ENCODE assay signal across 3 cellular contexts in the genomic region with DNA sequence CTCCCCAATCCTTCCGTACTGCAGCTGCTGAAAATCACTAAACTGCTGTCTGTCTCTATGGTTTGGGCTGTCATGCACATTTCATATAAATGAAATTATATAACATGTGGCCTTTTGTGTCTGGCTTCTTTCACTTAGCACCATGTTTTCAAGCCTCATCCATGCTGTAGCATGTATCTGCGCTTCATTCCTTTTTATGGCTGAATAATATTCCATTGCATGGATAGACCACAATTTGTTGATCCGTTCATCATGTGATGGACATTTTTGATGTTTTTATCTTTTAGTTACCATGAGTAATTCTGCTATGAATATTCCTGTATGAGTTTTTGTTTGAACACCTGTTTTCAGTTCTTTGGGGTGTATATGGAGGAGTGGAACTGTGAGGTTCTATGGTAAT.
TF ChIP-seq lines count a peak whose summit lies in the region.

No MANE protein-coding gene starts in this region.

TF ChIP-seq in HCT116, 20 proteins besides CTCF, POLR2A, EP300 and RAD21:
- TF ChIP-seq CBX3 (IDR thresholded peaks at IDR 0.05; ENCODE audit: low read depth) = peak; percentile 41; the same call in 1 of the 2 replicates
- TF ChIP-seq ZFX (IDR thresholded peaks at IDR 0.05) = no peak

TF ChIP-seq in HEK293, 187 proteins besides CTCF, POLR2A, EP300 and RAD21:
- TF ChIP-seq ZNF146 (tag by site-specific recombination; IDR thresholded peaks at IDR 0.05) (peak; percentile 81), ZNF791 (tag by site-specific recombination; IDR thresholded peaks at IDR 0.05) (no peak), SP7 (tag by site-specific recombination; IDR thresholded peaks at IDR 0.05) (no peak), KLF9 (tag by site-specific recombination; IDR thresholded peaks at IDR 0.05; ENCODE audit: low read depth) (no peak), ZNF510 (tag by site-specific recombination; IDR thresholded peaks at IDR 0.05; ENCODE audit: insufficient replicate concordance) (no peak)
- TF ChIP-seq, protein P1, sequence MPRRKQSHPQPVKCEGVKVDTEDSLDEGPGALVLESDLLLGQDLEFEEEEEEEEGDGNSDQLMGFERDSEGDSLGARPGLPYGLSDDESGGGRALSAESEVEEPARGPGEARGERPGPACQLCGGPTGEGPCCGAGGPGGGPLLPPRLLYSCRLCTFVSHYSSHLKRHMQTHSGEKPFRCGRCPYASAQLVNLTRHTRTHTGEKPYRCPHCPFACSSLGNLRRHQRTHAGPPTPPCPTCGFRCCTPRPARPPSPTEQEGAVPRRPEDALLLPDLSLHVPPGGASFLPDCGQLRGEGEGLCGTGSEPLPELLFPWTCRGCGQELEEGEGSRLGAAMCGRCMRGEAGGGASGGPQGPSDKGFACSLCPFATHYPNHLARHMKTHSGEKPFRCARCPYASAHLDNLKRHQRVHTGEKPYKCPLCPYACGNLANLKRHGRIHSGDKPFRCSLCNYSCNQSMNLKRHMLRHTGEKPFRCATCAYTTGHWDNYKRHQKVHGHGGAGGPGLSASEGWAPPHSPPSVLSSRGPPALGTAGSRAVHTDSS (tag by site-specific recombination; IDR thresholded peaks at IDR 0.05) = no peak
- TF ChIP-seq, protein P2, sequence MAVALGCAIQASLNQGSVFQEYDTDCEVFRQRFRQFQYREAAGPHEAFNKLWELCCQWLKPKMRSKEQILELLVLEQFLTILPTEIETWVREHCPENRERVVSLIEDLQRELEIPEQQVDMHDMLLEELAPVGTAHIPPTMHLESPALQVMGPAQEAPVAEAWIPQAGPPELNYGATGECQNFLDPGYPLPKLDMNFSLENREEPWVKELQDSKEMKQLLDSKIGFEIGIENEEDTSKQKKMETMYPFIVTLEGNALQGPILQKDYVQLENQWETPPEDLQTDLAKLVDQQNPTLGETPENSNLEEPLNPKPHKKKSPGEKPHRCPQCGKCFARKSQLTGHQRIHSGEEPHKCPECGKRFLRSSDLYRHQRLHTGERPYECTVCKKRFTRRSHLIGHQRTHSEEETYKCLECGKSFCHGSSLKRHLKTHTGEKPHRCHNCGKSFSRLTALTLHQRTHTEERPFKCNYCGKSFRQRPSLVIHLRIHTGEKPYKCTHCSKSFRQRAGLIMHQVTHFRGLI (tag by site-specific recombination; IDR thresholded peaks at IDR 0.05) = no peak
- TF ChIP-seq, protein P3, sequence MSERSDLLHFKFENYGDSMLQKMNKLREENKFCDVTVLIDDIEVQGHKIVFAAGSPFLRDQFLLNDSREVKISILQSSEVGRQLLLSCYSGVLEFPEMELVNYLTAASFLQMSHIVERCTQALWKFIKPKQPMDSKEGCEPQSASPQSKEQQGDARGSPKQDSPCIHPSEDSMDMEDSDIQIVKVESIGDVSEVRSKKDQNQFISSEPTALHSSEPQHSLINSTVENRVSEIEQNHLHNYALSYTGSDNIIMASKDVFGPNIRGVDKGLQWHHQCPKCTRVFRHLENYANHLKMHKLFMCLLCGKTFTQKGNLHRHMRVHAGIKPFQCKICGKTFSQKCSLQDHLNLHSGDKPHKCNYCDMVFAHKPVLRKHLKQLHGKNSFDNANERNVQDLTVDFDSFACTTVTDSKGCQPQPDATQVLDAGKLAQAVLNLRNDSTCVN (tag by site-specific recombination; optimal IDR thresholded peaks at IDR 0.05) = no peak

TF ChIP-seq in K562, 482 proteins besides CTCF, POLR2A, EP300 and RAD21:
- TF ChIP-seq POLR2AphosphoS2 (IDR thresholded peaks at IDR 0.05; ENCODE audit: low read length) (no peak), MAFG (tag; conservative IDR thresholded peaks at IDR 0.05) (no peak), ELF4 (CRISPR knock-in tag; IDR thresholded peaks at IDR 0.05) (no peak), FOXM1 (IDR thresholded peaks at IDR 0.05; ENCODE audit: low read depth) (no peak), FOXM1 (CRISPR knock-in tag; IDR thresholded peaks at IDR 0.05; ENCODE audit: low read depth) (no peak), ZNF146 (CRISPR knock-in tag; IDR thresholded peaks at IDR 0.05; ENCODE audit: unreplicated experiment) (peak; percentile 66), HNRNPH1 (optimal IDR thresholded peaks at IDR 0.05; ENCODE audit: low read depth, low read length) (no peak), ZNF282 (CRISPR knock-in tag; IDR thresholded peaks at IDR 0.05) (no peak), BCOR (IDR thresholded peaks at IDR 0.05) (0 out of 2 replicates have a peak, but pooled peaks have one; percentile 11)
- TF ChIP-seq, protein P4, sequence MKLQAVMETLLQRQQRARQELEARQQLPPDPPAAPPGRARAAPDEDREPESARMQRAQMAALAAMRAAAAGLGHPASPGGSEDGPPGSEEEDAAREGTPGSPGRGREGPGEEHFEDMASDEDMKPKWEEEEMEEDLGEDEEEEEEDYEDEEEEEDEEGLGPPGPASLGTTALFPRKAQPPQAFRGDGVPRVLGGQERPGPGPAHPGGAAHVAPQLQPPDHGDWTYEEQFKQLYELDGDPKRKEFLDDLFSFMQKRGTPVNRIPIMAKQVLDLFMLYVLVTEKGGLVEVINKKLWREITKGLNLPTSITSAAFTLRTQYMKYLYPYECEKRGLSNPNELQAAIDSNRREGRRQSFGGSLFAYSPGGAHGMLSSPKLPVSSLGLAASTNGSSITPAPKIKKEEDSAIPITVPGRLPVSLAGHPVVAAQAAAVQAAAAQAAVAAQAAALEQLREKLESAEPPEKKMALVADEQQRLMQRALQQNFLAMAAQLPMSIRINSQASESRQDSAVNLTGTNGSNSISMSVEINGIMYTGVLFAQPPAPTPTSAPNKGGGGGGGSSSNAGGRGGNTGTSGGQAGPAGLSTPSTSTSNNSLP (IDR thresholded peaks at IDR 0.05; ENCODE audit: borderline replicate concordance, low read depth, low read length) = no peak
- TF ChIP-seq, protein P5, sequence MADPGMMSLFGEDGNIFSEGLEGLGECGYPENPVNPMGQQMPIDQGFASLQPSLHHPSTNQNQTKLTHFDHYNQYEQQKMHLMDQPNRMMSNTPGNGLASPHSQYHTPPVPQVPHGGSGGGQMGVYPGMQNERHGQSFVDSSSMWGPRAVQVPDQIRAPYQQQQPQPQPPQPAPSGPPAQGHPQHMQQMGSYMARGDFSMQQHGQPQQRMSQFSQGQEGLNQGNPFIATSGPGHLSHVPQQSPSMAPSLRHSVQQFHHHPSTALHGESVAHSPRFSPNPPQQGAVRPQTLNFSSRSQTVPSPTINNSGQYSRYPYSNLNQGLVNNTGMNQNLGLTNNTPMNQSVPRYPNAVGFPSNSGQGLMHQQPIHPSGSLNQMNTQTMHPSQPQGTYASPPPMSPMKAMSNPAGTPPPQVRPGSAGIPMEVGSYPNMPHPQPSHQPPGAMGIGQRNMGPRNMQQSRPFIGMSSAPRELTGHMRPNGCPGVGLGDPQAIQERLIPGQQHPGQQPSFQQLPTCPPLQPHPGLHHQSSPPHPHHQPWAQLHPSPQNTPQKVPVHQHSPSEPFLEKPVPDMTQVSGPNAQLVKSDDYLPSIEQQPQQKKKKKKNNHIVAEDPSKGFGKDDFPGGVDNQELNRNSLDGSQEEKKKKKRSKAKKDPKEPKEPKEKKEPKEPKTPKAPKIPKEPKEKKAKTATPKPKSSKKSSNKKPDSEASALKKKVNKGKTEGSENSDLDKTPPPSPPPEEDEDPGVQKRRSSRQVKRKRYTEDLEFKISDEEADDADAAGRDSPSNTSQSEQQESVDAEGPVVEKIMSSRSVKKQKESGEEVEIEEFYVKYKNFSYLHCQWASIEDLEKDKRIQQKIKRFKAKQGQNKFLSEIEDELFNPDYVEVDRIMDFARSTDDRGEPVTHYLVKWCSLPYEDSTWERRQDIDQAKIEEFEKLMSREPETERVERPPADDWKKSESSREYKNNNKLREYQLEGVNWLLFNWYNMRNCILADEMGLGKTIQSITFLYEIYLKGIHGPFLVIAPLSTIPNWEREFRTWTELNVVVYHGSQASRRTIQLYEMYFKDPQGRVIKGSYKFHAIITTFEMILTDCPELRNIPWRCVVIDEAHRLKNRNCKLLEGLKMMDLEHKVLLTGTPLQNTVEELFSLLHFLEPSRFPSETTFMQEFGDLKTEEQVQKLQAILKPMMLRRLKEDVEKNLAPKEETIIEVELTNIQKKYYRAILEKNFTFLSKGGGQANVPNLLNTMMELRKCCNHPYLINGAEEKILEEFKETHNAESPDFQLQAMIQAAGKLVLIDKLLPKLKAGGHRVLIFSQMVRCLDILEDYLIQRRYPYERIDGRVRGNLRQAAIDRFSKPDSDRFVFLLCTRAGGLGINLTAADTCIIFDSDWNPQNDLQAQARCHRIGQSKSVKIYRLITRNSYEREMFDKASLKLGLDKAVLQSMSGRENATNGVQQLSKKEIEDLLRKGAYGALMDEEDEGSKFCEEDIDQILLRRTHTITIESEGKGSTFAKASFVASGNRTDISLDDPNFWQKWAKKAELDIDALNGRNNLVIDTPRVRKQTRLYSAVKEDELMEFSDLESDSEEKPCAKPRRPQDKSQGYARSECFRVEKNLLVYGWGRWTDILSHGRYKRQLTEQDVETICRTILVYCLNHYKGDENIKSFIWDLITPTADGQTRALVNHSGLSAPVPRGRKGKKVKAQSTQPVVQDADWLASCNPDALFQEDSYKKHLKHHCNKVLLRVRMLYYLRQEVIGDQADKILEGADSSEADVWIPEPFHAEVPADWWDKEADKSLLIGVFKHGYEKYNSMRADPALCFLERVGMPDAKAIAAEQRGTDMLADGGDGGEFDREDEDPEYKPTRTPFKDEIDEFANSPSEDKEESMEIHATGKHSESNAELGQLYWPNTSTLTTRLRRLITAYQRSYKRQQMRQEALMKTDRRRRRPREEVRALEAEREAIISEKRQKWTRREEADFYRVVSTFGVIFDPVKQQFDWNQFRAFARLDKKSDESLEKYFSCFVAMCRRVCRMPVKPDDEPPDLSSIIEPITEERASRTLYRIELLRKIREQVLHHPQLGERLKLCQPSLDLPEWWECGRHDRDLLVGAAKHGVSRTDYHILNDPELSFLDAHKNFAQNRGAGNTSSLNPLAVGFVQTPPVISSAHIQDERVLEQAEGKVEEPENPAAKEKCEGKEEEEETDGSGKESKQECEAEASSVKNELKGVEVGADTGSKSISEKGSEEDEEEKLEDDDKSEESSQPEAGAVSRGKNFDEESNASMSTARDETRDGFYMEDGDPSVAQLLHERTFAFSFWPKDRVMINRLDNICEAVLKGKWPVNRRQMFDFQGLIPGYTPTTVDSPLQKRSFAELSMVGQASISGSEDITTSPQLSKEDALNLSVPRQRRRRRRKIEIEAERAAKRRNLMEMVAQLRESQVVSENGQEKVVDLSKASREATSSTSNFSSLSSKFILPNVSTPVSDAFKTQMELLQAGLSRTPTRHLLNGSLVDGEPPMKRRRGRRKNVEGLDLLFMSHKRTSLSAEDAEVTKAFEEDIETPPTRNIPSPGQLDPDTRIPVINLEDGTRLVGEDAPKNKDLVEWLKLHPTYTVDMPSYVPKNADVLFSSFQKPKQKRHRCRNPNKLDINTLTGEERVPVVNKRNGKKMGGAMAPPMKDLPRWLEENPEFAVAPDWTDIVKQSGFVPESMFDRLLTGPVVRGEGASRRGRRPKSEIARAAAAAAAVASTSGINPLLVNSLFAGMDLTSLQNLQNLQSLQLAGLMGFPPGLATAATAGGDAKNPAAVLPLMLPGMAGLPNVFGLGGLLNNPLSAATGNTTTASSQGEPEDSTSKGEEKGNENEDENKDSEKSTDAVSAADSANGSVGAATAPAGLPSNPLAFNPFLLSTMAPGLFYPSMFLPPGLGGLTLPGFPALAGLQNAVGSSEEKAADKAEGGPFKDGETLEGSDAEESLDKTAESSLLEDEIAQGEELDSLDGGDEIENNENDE (IDR thresholded peaks at IDR 0.05; ENCODE audit: low read depth, low read length) = no peak
